16 cellular contexts compared by ENCODE assay signal in the genomic region with DNA sequence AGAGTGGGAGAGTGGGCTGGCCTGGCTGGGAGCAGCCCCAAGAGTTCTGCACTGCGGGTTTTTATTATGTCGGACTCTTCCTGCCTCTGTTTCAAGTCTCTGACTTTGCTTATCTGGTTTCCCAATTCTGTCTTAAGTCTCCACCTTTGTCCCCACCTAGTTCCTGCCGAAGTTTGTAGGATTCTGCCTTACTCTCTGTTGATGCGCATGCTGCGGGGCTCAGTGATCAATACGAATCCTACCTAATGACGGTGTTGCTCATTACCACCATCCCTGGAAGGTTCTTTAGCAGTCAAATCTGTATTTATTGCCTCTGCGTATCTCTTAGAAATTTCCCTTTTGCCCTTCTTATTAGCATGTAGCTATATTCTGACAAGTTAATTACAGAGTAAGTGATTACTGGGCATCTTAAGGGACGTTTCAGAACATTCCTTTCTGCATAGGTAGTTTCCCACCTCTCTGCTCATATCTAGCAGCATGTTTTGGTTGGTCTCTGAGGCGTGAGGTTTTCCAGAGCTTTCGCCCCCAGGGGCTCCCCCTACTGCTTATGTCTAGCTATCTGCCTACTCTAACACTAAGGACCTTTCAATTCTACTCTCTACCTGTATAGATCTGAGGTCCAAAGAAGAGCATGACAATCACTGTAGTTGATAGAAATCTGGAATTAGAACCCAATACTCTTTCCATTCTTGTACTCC.
DNase-seq lines count a peak whose midpoint lies in the region; ATAC-seq and TF ChIP-seq lines count a peak whose summit lies in the region.
"Had no signal": no experiment of that assay in that cellular context is flagged by ENCODE, and none has a peak within 500 bp of the region (broad histone marks: within the 10 kb centered on the region; RNA-seq: fewer than 3 reads in every experiment).

No MANE protein-coding gene starts in this region.

- in situ Hi-C loops in astrocyte of the cerebellum (cut with HindIII; ENCODE audit: low sequenced_read_pairs): no loop called here

- H3K36me3 ChIP-seq in BJ (ENCODE audit: control insufficient read depth, insufficient read depth, low read length) (no peaks in the 10 kb centered on the region), kidney epithelial cell (ENCODE audit: control insufficient read depth, insufficient read depth, low read length) (no peaks in the 10 kb centered on the region), SJCRH30 (no peaks in the 10 kb centered on the region)

- CTCF ChIA-PET in BJ (lab: Yijun Ruan, JAX): interaction anchor here (0.7 kb wide), 1 partner anchor 1101 kb away, joined by 3 read pairs; no protein-coding TSS in a partner anchor

- no peak overlapping the region for H3K27ac ChIP-seq in SJCRH30

- TF ChIP-seq CTCF in BJ (IDR thresholded peaks at IDR 0.05; ENCODE audit: insufficient read depth, low read depth, low read length) (peak; percentile 21; the same call in 1 of the 2 replicates), astrocyte of the cerebellum (IDR thresholded peaks at IDR 0.05; ENCODE audit: low read depth, low read length, missing control alignments) (peak; percentile 10), kidney epithelial cell (IDR thresholded peaks at IDR 0.05; ENCODE audit: insufficient read depth, low read length, poor library complexity, severe bottlenecking) (peak; percentile 38)

- POLR2A ChIA-PET in BJ (lab: Charles Lee): no interaction called here

- H3K4me1 ChIP-seq in SJCRH30: no peaks in the 10 kb centered on the region

- peak; percentile 53 for ATAC-seq in HG02588 (IDR thresholded peaks at IDR 0.05; ENCODE audit: unreplicated experiment)
- ATAC-seq: stimulated activated effector memory CD8-positive, alpha-beta T cell treated with anti-CD3 and anti-CD28 coated beads, Interleukin-12 subunit alpha, Interleukin-12 subunit beta, amount 100 ng/mL, for 72 hours had no signal

- H3K27me3 ChIP-seq in BJ (ENCODE audit: control insufficient read depth, insufficient read depth, low read length) (no peaks in the 10 kb centered on the region), kidney epithelial cell (ENCODE audit: control insufficient read depth, insufficient read depth, low read length) (no peaks in the 10 kb centered on the region), SJCRH30 (no peaks in the 10 kb centered on the region)

- H3K4me3 ChIP-seq in BJ (ENCODE audit: low read depth, low read length): no peak overlapping the region
- H3K4me3 ChIP-seq in astrocyte of the cerebellum (ENCODE audit: low read depth, low read length): no peak overlapping the region
- no peak overlapping the region for H3K4me3 ChIP-seq in kidney epithelial cell (ENCODE audit: low read depth, low read length)
- H3K4me3 ChIP-seq in SJCRH30: no peak overlapping the region

- DNase-seq in BJ (ENCODE audit: low read depth): no peak
- no peak for DNase-seq in astrocyte of the cerebellum (ENCODE audit: low read depth)
- DNase-seq in kidney epithelial cell (ENCODE audit: low read depth): no peak
- no peak for DNase-seq in SJCRH30
- no peak for DNase-seq in hippocampal formation (lab: John Stamatoyannopoulos, UW)
- no peak for DNase-seq in HK-2 (ENCODE audit: unreplicated experiment)
- no peak for DNase-seq in activated T-cell treated with anti-CD3 and anti-CD28 coated beads, Interleukin-2, amount 50 U/mL, for 48 hours
- DNase-seq: activated CD4-positive, alpha-beta T cell treated with anti-CD3 and anti-CD28 coated beads for 48 hours; foreskin fibroblast; kidney; MM.1S; retina; stimulated activated CD4-positive, alpha-beta T cell treated with anti-CD3 and anti-CD28 coated beads, Interleukin-4, amount 100 ng/mL, for 24 hours; T-helper 2 cell had no signal

- H3K9me3 ChIP-seq in SJCRH30 (replicated peaks): no peaks in the 10 kb centered on the region
